ENCODE assay signal across 10 cellular contexts in the genomic region with DNA sequence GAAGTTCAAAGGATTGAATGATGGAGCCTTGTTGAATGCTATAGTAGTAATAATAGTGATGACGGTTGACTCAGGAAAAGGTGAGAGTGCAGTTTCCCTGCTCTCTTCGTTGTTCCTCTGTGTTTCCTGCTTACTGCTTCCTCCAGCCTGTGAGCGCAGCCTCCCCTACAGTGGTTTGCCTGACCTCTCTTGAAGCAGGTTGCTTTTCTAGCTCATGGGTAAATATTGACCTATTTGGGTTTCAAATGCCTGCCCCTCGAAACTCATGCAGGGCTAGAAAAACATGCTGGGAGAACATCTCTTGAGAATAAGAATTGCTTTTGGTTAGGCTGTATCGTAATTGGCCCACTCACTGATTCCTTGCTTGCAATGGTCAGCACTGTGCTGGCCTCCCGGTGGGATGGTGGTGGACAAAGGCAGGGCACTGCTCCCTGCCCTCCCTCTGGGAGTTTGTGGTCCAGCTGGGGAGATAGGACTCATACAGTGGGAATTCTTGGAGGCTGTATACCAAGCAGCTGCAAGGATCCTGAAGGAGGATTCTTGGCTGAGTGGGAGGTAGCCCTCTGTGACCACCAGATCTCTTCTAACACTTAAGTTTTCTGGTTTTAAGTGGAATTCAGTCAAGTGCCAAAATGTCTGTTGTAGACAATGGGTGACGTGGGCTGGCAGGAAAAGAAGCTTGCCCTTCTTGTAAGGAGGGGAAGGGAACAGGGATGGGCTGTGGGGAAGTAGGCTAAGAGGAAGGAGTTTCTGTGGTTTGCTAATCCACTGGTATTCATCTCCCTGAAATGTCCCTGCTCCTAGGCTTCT. TPM values are rescaled to one million over a fixed set of nuclear protein-coding genes. Genes with fewer than 3 reads are reported as not detected.
A peak's percentile ranks its signal among the peaks of the same experiment; 100 is the strongest.
DNase-seq lines count a peak whose midpoint lies in the region; ATAC-seq and TF ChIP-seq lines count a peak whose summit lies in the region.
"Had no signal": no experiment of that assay in that cellular context is flagged by ENCODE, and none has a peak within 500 bp of the region (broad histone marks: within the 10 kb centered on the region; RNA-seq: fewer than 3 reads in every experiment).

No MANE protein-coding gene starts in this region.

- DNase-seq in AG04450 (ENCODE audit: low read depth, low spot score) (peak; percentile 79), colonic mucosa (no peak), 8988T (no peak), NK-92 (lab: John Stamatoyannopoulos, UW; ENCODE audit: unreplicated experiment) (no peak), testis (no peak)
- DNase-seq: amniotic stem cell had no signal

- no peak for TF ChIP-seq CTCF in AG04450 (IDR thresholded peaks at IDR 0.05; ENCODE audit: low read depth, low read length)
- no peak for TF ChIP-seq CTCF in colonic mucosa (IDR thresholded peaks at IDR 0.05)
- no peak for TF ChIP-seq CTCF in testis (IDR thresholded peaks at IDR 0.05)

- no peak overlapping the region for H3K4me3 ChIP-seq in AG04450 (ENCODE audit: low read depth, low read length)
- H3K4me3 ChIP-seq in colonic mucosa, result no peak overlapping the region
- H3K4me3 ChIP-seq in mucosa of rectum (ENCODE audit: low read length in 2 of 2), result no peak overlapping the region
- H3K4me3 ChIP-seq in testis, result no peak overlapping the region

- no peaks in the 10 kb centered on the region for H3K36me3 ChIP-seq in KOPT-K1 (ENCODE audit: insufficient read depth, low read length)
- H3K36me3 ChIP-seq in colonic mucosa, result no peaks in the 10 kb centered on the region
- no peaks in the 10 kb centered on the region for H3K36me3 ChIP-seq in mucosa of rectum (ENCODE audit: control insufficient read depth in 2 of 2, insufficient read depth in 2 of 2, low read length in 2 of 2)
- H3K36me3 ChIP-seq in testis (ENCODE audit: low read depth, missing control alignments), result no peaks in the 10 kb centered on the region

- intact Hi-C loops in colonic mucosa (cut with DNase I) (no loop called here), testis (cut with DNase I; ENCODE audit: low total_unique reads) (no loop called here)

- H3K9me3 ChIP-seq in AG04450 (ENCODE audit: control insufficient read depth, insufficient read depth, low read length) (no peaks in the 10 kb centered on the region), KOPT-K1 (ENCODE audit: insufficient read depth, low read length, poor library complexity, severe bottlenecking) (no peaks in the 10 kb centered on the region), colonic mucosa (no peaks in the 10 kb centered on the region), mucosa of rectum (ENCODE audit: control insufficient read depth in 2 of 2, low read length in 2 of 2) (no peaks in the 10 kb centered on the region), testis (no peaks in the 10 kb centered on the region)

- H3K27ac ChIP-seq in AG04450 (ENCODE audit: low read depth, low read length) (peak overlapping the region; percentile 95), KOPT-K1 (ENCODE audit: low read depth, low read length, poor library complexity, severe bottlenecking) (peak overlapping the region; percentile 6), colonic mucosa (peak overlapping the region; percentile 48), mucosa of rectum (ENCODE audit: low read depth in 2 of 2, low read length in 2 of 2) (peak overlapping the region; percentile 50 to 64), testis (peak overlapping the region in 1 of 2 donors; percentile 33)
- H3K27ac ChIP-seq: KMS-11 had no signal

- H3K4me1 ChIP-seq in colonic mucosa (peaks cover 3% of the 10 kb centered on the region), mucosa of rectum (ENCODE audit: control insufficient read depth in 2 of 2, insufficient read depth in 2 of 2, low read length in 2 of 2) (peaks cover 19 to 34% of the 10 kb centered on the region in 2 donors), testis (peaks cover 47% of the 10 kb centered on the region)

- 43 to 45% methylated on average over 7 of the region's 7 CpGs for WGBS in testis, 2 donors

- CTCF ChIA-PET in AG04450 (lab: Charles Lee), result interaction anchor here (0.6 to 1.3 kb wide), 2 partner anchors 18 to 38 kb away, joined by 5 to 6 read pairs; no protein-coding TSS in a partner anchor

- no peaks in the 10 kb centered on the region for H3K27me3 ChIP-seq in AG04450 (ENCODE audit: control insufficient read depth, insufficient read depth, low read length)
- H3K27me3 ChIP-seq in colonic mucosa, result no peaks in the 10 kb centered on the region
- H3K27me3 ChIP-seq in mucosa of rectum (ENCODE audit: control insufficient read depth in 2 of 2, insufficient read depth in 2 of 2, low read length in 2 of 2), result no peaks in the 10 kb centered on the region
- H3K27me3 ChIP-seq in testis, result no peaks in the 10 kb centered on the region

- no peak for TF ChIP-seq POLR2A in testis (IDR thresholded peaks at IDR 0.05)

- POLR2A ChIA-PET in AG04450 (lab: Yijun Ruan, JAX), result interaction anchor here (0.6 to 1.5 kb wide), 8 partner anchors 11 to 236 kb away, joined by 3 to 9 read pairs (median 4); a partner anchor contains a TSS

- H3K9ac ChIP-seq in colonic mucosa (ENCODE audit: low read depth in 2 of 2, low read length in 2 of 2) (no peak overlapping the region), mucosa of rectum (ENCODE audit: low read depth in 1 of 2, low read length in 2 of 2) (no peak overlapping the region)
- H3K9ac ChIP-seq: KMS-11 had no signal

- ATAC-seq in GM18519 (IDR thresholded peaks at IDR 0.05; ENCODE audit: low FRiP score, unreplicated experiment), result no peak

RNA-seq across cellular contexts. Expression of a gene that starts 5.4 kb away (rescaled TPM):
- 260 and 351 TPM in 2 replicates for polyA plus RNA-seq in AG04450 (2011; rRNA removed)
- 140 and 199 TPM in 2 replicates for polyA minus RNA-seq in AG04450 (2011; rRNA and poly(A)+ RNA removed)
- total RNA-seq in colonic mucosa, result 100 to 1,000 TPM in 1 of 2 donors, 10 to 100 TPM in 1; 86.0 to 106 TPM
- 100 to 1,000 TPM; 119 to 137 TPM for total RNA-seq in testis
- polyA plus RNA-seq in testis (ENCODE audit: insufficient read depth, low read depth, low replicate concordance), result 189 TPM

RNA-seq across cellular contexts. Expression of a gene that starts 6.0 kb away (rescaled TPM):
- polyA plus RNA-seq in AG04450 (2011; rRNA removed) (100 and 123 TPM in 2 replicates), testis (ENCODE audit: insufficient read depth, low read depth, low replicate concordance) (36.8 TPM)
- polyA minus RNA-seq in AG04450 (2011; rRNA and poly(A)+ RNA removed), result 67.4 and 76.8 TPM in 2 replicates
- total RNA-seq in colonic mucosa (10 to 100 TPM; 14.0 to 16.9 TPM), testis (10 to 100 TPM in 1 of 2 donors, 1 to 10 TPM in 1; 4.9 to 17.5 TPM)

RNA-seq across cellular contexts. Expression of a gene that starts 12.3 kb away (rescaled TPM):
- polyA plus RNA-seq in AG04450 (2011; rRNA removed) (11.4 and 14.5 TPM in 2 replicates), testis (ENCODE audit: insufficient read depth, low read depth, low replicate concordance) (39.3 TPM)
- polyA minus RNA-seq in AG04450 (2011; rRNA and poly(A)+ RNA removed), result 11.0 and 14.1 TPM in 2 replicates
- total RNA-seq in colonic mucosa (1 to 10 TPM; 5.2 to 7.2 TPM), testis (10 to 100 TPM; 33.1 to 44.0 TPM)

RNA-seq across cellular contexts. Expression of a gene that starts 12.8 kb away (rescaled TPM):
- polyA plus RNA-seq in AG04450 (2011; rRNA removed) (2.6 and 3.6 TPM in 2 replicates), testis (ENCODE audit: insufficient read depth, low read depth, low replicate concordance) (59.0 TPM)
- polyA minus RNA-seq in AG04450 (2011; rRNA and poly(A)+ RNA removed), result 0.48 and 0.55 TPM in 2 replicates
- total RNA-seq in colonic mucosa (100 to 1,000 TPM; 185 to 222 TPM), testis (10 to 100 TPM; 10.8 to 13.9 TPM)

RNA-seq across cellular contexts. Expression of a gene that starts 21.7 kb away (rescaled TPM):
- polyA plus RNA-seq in AG04450 (2011; rRNA removed) (17.8 and 19.1 TPM in 2 replicates), testis (ENCODE audit: insufficient read depth, low read depth, low replicate concordance) (55.7 TPM)
- polyA minus RNA-seq in AG04450 (2011; rRNA and poly(A)+ RNA removed), result 21.7 and 25.3 TPM in 2 replicates
- total RNA-seq in colonic mucosa (10 to 100 TPM; 36.8 to 40.5 TPM), testis (10 to 100 TPM; 22.9 to 37.6 TPM)

Comparison
In these comparisons a context has a peak if more than half of its experiments do, and no peak if none do; other contexts are left out.
1. RNA of a gene that starts 12.3 kb away (total RNA-seq): 33.1 to 44.0 TPM in testis; 5.2 to 7.2 TPM in colonic mucosa; every median in the first group is over 4 times any median in the second.